24 cellular contexts compared by ENCODE assay signal in the genomic region with DNA sequence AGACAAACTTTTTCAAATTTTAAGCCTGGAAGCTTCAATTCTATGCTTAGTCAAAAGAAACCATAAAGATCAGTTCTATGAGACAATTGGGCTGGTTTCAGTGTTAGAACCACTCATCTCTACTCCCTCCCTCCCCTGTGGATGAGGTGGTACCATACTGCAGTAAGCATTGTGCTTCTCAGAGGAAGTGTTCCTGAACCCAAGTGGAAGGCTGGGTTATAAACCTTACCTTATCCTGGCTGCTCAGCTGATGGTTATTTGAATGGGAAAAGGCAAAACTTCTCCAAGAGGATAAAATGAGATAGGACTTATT. TPM values are rescaled to one million over a fixed set of nuclear protein-coding genes. Genes with fewer than 3 reads are reported as not detected.
DNase-seq lines count a peak whose midpoint lies in the region; ATAC-seq, FAIRE-seq and TF ChIP-seq lines count a peak whose summit lies in the region.
"Had no signal": no experiment of that assay in that cellular context is flagged by ENCODE, and none has a peak within 500 bp of the region (broad histone marks: within the 10 kb centered on the region; RNA-seq: fewer than 3 reads in every experiment).

No MANE protein-coding gene starts in this region.

- FAIRE-seq in GM12891 (lab: Jason Lieb, UNC) (peak; percentile 16), GM12878 (lab: Jason Lieb, UNC) (no peak)
- FAIRE-seq: A549, D721Med, HTR-8/SVneo, K562 had no signal

- no peaks in the 10 kb centered on the region for H4K20me1 ChIP-seq in BLaER1
- no peaks in the 10 kb centered on the region for H4K20me1 ChIP-seq in GM12878 (ENCODE audit: control insufficient read depth, insufficient read depth)
- H4K20me1 ChIP-seq in SK-N-SH (ENCODE audit: insufficient read depth) = no peaks in the 10 kb centered on the region

- in situ Hi-C loops in GM12878 (cut with MboI) = no loop called here

- DNase-seq in GM12891 (ENCODE audit: insufficient read length, low spot score) (no peak), GM12878 (ENCODE audit: low read depth, low spot score) (no peak), DMS53 (lab: John Stamatoyannopoulos, UW) (no peak), SK-N-SH (no peak)
- DNase-seq in activated CD4-positive, CD25-positive, alpha-beta regulatory T cell treated with anti-CD3 and anti-CD28 coated beads, Interleukin-2, amount 50 U/mL, for 72 hours = no peak
- DNase-seq: AML-193; C1 segment of cervical spinal cord; CD4-positive, CD25-positive, alpha-beta regulatory T cell; CD8-positive, alpha-beta memory T cell; COR-L47; DMS79; GDM1; GOT3; H7; HFFc6; IMR-90 had no signal

- SMC1A ChIA-PET in GM12878 (lab: Charles Lee; ENCODE audit: uncharacterized antibody, unreplicated experiment) = interaction anchor here (0.8 kb wide), 1 partner anchor 25 kb away, joined by 3 read pairs; no protein-coding TSS in a partner anchor

- ATAC-seq in GM12878 = peak; percentile 32; the same call in 2 of the 3 replicates
- ATAC-seq: A549, HCT116, K562 had no signal

- no TSS peak for BruUV-seq in GM12878 (replicated peaks; lab: Mats Ljungman, UMichigan)

- H3K9me3 ChIP-seq in BLaER1 (peaks cover 62% of the 10 kb centered on the region), GM12878 (replicated peaks; ENCODE audit: control insufficient read depth, insufficient read depth, low read length) (peaks cover 23% of the 10 kb centered on the region; the same call in 2 of the 3 replicates), thymus (ENCODE audit: control insufficient read depth) (no peaks in the 10 kb centered on the region), SK-N-SH (0 out of 2 replicates have a peak, but pooled peaks cover 3% of the 10 kb centered on the region)

- H3K36me3 ChIP-seq in BLaER1 = peaks cover 15% of the 10 kb centered on the region
- H3K36me3 ChIP-seq in GM12878 (ENCODE audit: control insufficient read depth in 2 of 2, insufficient read depth in 2 of 2, low read length in 1 of 2) = peaks cover 0 to 2% of the 10 kb centered on the region in 2 experiments; a peak in 2 of 4 replicates
- no peaks in the 10 kb centered on the region for H3K36me3 ChIP-seq in thymus (ENCODE audit: control insufficient read depth, insufficient read depth)
- no peaks in the 10 kb centered on the region for H3K36me3 ChIP-seq in SK-N-SH (replicated peaks in 1 of 2; ENCODE audit: control insufficient read depth in 1 of 2, insufficient read depth in 2 of 2, low read length in 1 of 2)

- RAD21 ChIA-PET in GM12878 (lab: Charles Lee; ENCODE audit: unreplicated experiment) = no interaction called here

- TF ChIP-seq CTCF in GM12878 (IDR thresholded peaks at IDR 0.05 in 2 of 3, conservative IDR thresholded peaks at IDR 0.05 in 1 of 3; ENCODE audit: control insufficient read depth in 2 of 3, extremely low read depth in 1 of 3, insufficient read depth in 1 of 3, low read depth in 3 of 3, low read length in 3 of 3) = no peak
- TF ChIP-seq CTCF in SK-N-SH (IDR thresholded peaks at IDR 0.05) = no peak

- intact Hi-C loops in GM12878 (cut with micrococcal nuclease; ENCODE audit: unreplicated experiment) = no loop called here

- H3K9ac ChIP-seq in BLaER1 = no peak overlapping the region
- H3K9ac ChIP-seq in GM12878 (ENCODE audit: control insufficient read depth, insufficient read depth, low read length) = no peak overlapping the region
- no peak overlapping the region for H3K9ac ChIP-seq in SK-N-SH

- no peak for TF ChIP-seq EP300 in GM12878 (IDR thresholded peaks at IDR 0.05; ENCODE audit: borderline replicate concordance in 1 of 2, control insufficient read depth in 1 of 2, low read depth in 2 of 2, low read length in 2 of 2)
- no peak for TF ChIP-seq EP300 in SK-N-SH (IDR thresholded peaks at IDR 0.05; ENCODE audit: borderline replicate concordance in 1 of 2, low read depth in 1 of 2, low read length in 1 of 2)

- no peaks in the 10 kb centered on the region for H3F3A ChIP-seq in SK-N-SH (replicated peaks; ENCODE audit: insufficient read depth)

- no peaks in the 10 kb centered on the region for H3K9me2 ChIP-seq in SK-N-SH

- POLR2A ChIA-PET in GM12878 (lab: Charles Lee) (no interaction called here), SK-N-SH (lab: Yijun Ruan, JAX) (no interaction called here)

- H3K4me2 ChIP-seq in BLaER1 (no peak overlapping the region; the same call in 1 of the 2 replicates), GM12878 (ENCODE audit: control insufficient read depth, insufficient read depth) (no peak overlapping the region), SK-N-SH (no peak overlapping the region)
- H3K4me2 ChIP-seq: A549 had no signal

- TF ChIP-seq POLR2A in GM12891 (IDR thresholded peaks at IDR 0.05; ENCODE audit: low read depth, low read length) (no peak), GM12878 (IDR thresholded peaks at IDR 0.05; ENCODE audit: low read depth, low read length) (no peak)

- H3K27me3 ChIP-seq in BLaER1 (no peaks in the 10 kb centered on the region), GM12878 (replicated peaks in 1 of 2; ENCODE audit: control insufficient read depth in 2 of 2, insufficient read depth in 2 of 2, low read length in 1 of 2) (no peaks in the 10 kb centered on the region), thymus (ENCODE audit: control insufficient read depth, insufficient read depth) (no peaks in the 10 kb centered on the region), SK-N-SH (ENCODE audit: insufficient read depth) (no peaks in the 10 kb centered on the region)

- H3K79me2 ChIP-seq in GM12878 (ENCODE audit: control insufficient read depth, insufficient read depth, low read length) (no peaks in the 10 kb centered on the region), SK-N-SH (ENCODE audit: insufficient read depth) (no peaks in the 10 kb centered on the region)

- peak overlapping the region; percentile 32; the same call in 1 of the 2 replicates for H3K27ac ChIP-seq in BLaER1
- H3K27ac ChIP-seq in GM12878 (ENCODE audit: control insufficient read depth, insufficient read depth) = no peak overlapping the region
- H3K27ac ChIP-seq in thymus (ENCODE audit: low read depth) = peak overlapping the region; percentile 18
- H3K27ac ChIP-seq in SK-N-SH (ENCODE audit: low read depth in 2 of 2, low read length in 1 of 2) = no peak overlapping the region
- H3K27ac ChIP-seq: 22Rv1, A549 had no signal

- CTCF ChIA-PET in GM12878 (lab: Yijun Ruan, JAX) = no interaction called here
- CTCF ChIA-PET in SK-N-SH (lab: Yijun Ruan, JAX) = no interaction called here

- H3K4me1 ChIP-seq in BLaER1 (peaks cover 7% of the 10 kb centered on the region; the same call in 1 of the 2 replicates), GM12878 (ENCODE audit: control insufficient read depth, insufficient read depth, low read length) (no peaks in the 10 kb centered on the region), thymus (ENCODE audit: control insufficient read depth, insufficient read depth, low read length) (no peaks in the 10 kb centered on the region), SK-N-SH (ENCODE audit: control insufficient read depth in 1 of 2, insufficient read depth in 2 of 2, low read depth in 1 of 2, low read length in 1 of 2) (no peaks in the 10 kb centered on the region)
- H3K4me1 ChIP-seq: A549 had no signal

- H2AFZ ChIP-seq in GM12878 (ENCODE audit: control insufficient read depth, low read depth, low read length) = no peak overlapping the region
- no peak overlapping the region for H2AFZ ChIP-seq in SK-N-SH (ENCODE audit: low read depth)

- H3K4me3 ChIP-seq in BLaER1 (0 out of 2 replicates have a peak overlapping the region, but pooled peaks have one; percentile 13), GM12878 (no peak overlapping the region), thymus (ENCODE audit: low read length) (no peak overlapping the region), SK-N-SH (ENCODE audit: low read depth in 2 of 2, low read length in 1 of 2) (no peak overlapping the region)
- H3K4me3 ChIP-seq: A549, K562 had no signal

- TF ChIP-seq RAD21 in GM12878 (IDR thresholded peaks at IDR 0.05; ENCODE audit: insufficient read depth, low read depth, low read length) (no peak), SK-N-SH (IDR thresholded peaks at IDR 0.05; ENCODE audit: low read length) (no peak)

TF ChIP-seq in GM12891, 5 proteins besides CTCF, POLR2A, EP300 and RAD21:
- TF ChIP-seq POU2F2 (IDR thresholded peaks at IDR 0.05; ENCODE audit: low read depth, low read length) = no peak

TF ChIP-seq in GM12878, 131 proteins besides CTCF, POLR2A, EP300 and RAD21:
- no peak for TF ChIP-seq BRCA1 (IDR thresholded peaks at IDR 0.05; ENCODE audit: low read depth, low read length)
- TF ChIP-seq NRF1 (conservative IDR thresholded peaks at IDR 0.05; ENCODE audit: low read depth, low read length) = no peak

TF ChIP-seq in SK-N-SH, 30 proteins besides CTCF, POLR2A, EP300 and RAD21 (continues in another document):
- TF ChIP-seq, protein P1, sequence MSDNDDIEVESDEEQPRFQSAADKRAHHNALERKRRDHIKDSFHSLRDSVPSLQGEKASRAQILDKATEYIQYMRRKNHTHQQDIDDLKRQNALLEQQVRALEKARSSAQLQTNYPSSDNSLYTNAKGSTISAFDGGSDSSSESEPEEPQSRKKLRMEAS (IDR thresholded peaks at IDR 0.05; ENCODE audit: low read depth) = no peak
- TF ChIP-seq TEAD4 (IDR thresholded peaks at IDR 0.05; ENCODE audit: borderline replicate concordance, insufficient read depth) = no peak

RNA-seq across cellular contexts. Expression of gene RGL1, which starts 34.1 kb away (rescaled TPM):
- 6.6 TPM for polyA plus RNA-seq in GM12891 (2012; ENCODE audit: low read depth, missing spikeins)
- 21.2 and 22.8 TPM in 2 replicates for total RNA-seq in GM12878 (2013; cell fraction: nucleolus; rRNA removed)
- 19.0 and 20.1 TPM in 2 replicates for total RNA-seq in GM12878 (2014; rRNA removed)
- total RNA-seq in GM12878 (2014; rRNA removed; fragmentation: Illumina TruSeq; extraction: Trizol) = 19.9 and 20.7 TPM in 2 replicates
- 18.6 and 20.6 TPM in 2 replicates for total RNA-seq in GM12878 (2021)
- polyA plus RNA-seq in GM12878 (2011; ENCODE audit: low read depth) = 7.7 TPM
- polyA plus RNA-seq in GM12878 (2011; rRNA removed) = 15.6 and 15.7 TPM in 2 replicates
- polyA plus RNA-seq in GM12878 (2011; cell fraction: cytosol; rRNA removed) = 10.2 and 10.8 TPM in 2 replicates
- polyA plus RNA-seq in GM12878 (2011; cell fraction: nucleus; rRNA removed) = 20.3 and 21.1 TPM in 2 replicates
- polyA plus RNA-seq in GM12878 (2012) = 8.2 and 10.7 TPM in 2 replicates
- polyA plus RNA-seq in GM12878 (2014; fragmentation: Illumina TruSeq; extraction: Trizol) = 25.0 and 28.4 TPM in 2 replicates
- polyA plus RNA-seq in GM12878 (2014; fragmentation: Nextera tagmentation; extraction: Ambion mirVana) = 1 to 10 TPM; 8.1 to 9.4 TPM
- 15.8 and 17.9 TPM in 2 replicates for polyA plus RNA-seq in GM12878 (2014; rRNA removed)
- 10 to 100 TPM; 19.0 to 20.9 TPM for polyA plus RNA-seq in GM12878 (2016; fragmentation: Nextera tagmentation; extraction: Ambion mirVana)
- 17.5 and 18.9 TPM in 2 replicates for polyA minus RNA-seq in GM12878 (2011; rRNA and poly(A)+ RNA removed)
- 3.3 and 5.4 TPM in 2 replicates for polyA minus RNA-seq in GM12878 (2011; cell fraction: cytosol; rRNA and poly(A)+ RNA removed)
- polyA minus RNA-seq in GM12878 (2011; cell fraction: nucleus; rRNA and poly(A)+ RNA removed) = 16.0 and 26.8 TPM in 2 replicates
- polyA plus RNA-seq in thymus = 11.9 TPM
- 8.3 and 10.7 TPM in 2 replicates for polyA plus RNA-seq in SK-N-SH (2012; rRNA removed)
- 8.7 and 9.7 TPM in 2 replicates for polyA plus RNA-seq in SK-N-SH (2012; cell fraction: cytosol; rRNA removed)
- polyA plus RNA-seq in SK-N-SH (2012; cell fraction: nucleus; rRNA removed) = 10.3 and 15.7 TPM in 2 replicates

Comparison
In these comparisons a context has a peak if more than half of its experiments do, and no peak if none do; other contexts are left out.
1. H3K27ac ChIP-seq: peak in BLaER1 (single experiment) and thymus (single experiment); none in GM12878 (single experiment) and SK-N-SH (0 of 2).